Comparison of ENCODE assay signal across 29 cellular contexts in genomic region chr20:41362748-41363140, GRCh38. TPM values are rescaled to one million over a fixed set of nuclear protein-coding genes. Genes with fewer than 3 reads are reported as not detected.
"Had no signal": no experiment of that assay in that cellular context is flagged by ENCODE, and none has a peak within 500 bp of the region (broad histone marks: within the 10 kb centered on the region; RNA-seq: fewer than 3 reads in every experiment).

No MANE protein-coding gene starts in this region.

- H3K36me3 ChIP-seq: brain microvascular endothelial cell, gastrocnemius medialis had no signal

- H3K27ac ChIP-seq: brain microvascular endothelial cell, esophagus muscularis mucosa, foreskin keratinocyte, gastrocnemius medialis, WERI-Rb-1 had no signal

- H3K4me3 ChIP-seq: esophagus muscularis mucosa, gastrocnemius medialis, heart left ventricle had no signal

- H3K4me1 ChIP-seq: foreskin keratinocyte had no signal

- DNase-seq: activated B cell treated with CpG ODN at 0.5 μM for 24 hours; activated CD4-positive, alpha-beta T cell treated with anti-CD3 and anti-CD28 coated beads for 48 hours; activated CD4-positive, alpha-beta T cell treated with anti-CD3 and anti-CD28 coated beads, Interleukin-2, amount 50 U/mL, for 1 hour; activated CD4-positive, alpha-beta T cell treated with anti-CD3 and anti-CD28 coated beads, Interleukin-2, amount 50 U/mL, for 48 hours; activated CD8-positive, alpha-beta memory T cell treated with anti-CD3 and anti-CD28 coated beads for 24 hours; activated CD8-positive, alpha-beta T cell treated with anti-CD3 and anti-CD28 coated beads for 36 hours; activated effector memory CD4-positive, alpha-beta T cell treated with Interleukin-2 at 50 U/mL for 16 hours; activated gamma-delta T cell treated with Interleukin-2 at 50 U/mL for 16 hours; activated naive CD4-positive, alpha-beta T cell treated with anti-CD3 and anti-CD28 coated beads, Interleukin-2, amount 50 U/mL, for 16 hours; activated naive CD4-positive, alpha-beta T cell treated with Interleukin-2 at 50 U/mL for 16 hours; activated T-cell treated with anti-CD3 and anti-CD28 coated beads, Interleukin-2, amount 50 U/mL, for 4 hours; amniotic stem cell; brain microvascular endothelial cell; cortex of kidney; dermis blood vessel endothelial cell; effector CD4-positive, alpha-beta T cell; effector memory CD8-positive, alpha-beta T cell; erythroblast; foreskin keratinocyte; gastrocnemius medialis; glutamatergic neuron; T-helper 17 cell; T1000; WERI-Rb-1 had no signal

- H3K9me3 ChIP-seq: esophagus muscularis mucosa, gastrocnemius medialis, heart left ventricle had no signal

- ATAC-seq: activated CD4-positive, CD25-positive, alpha-beta regulatory T cell treated with anti-CD3 and anti-CD28 coated beads, Interleukin-2, amount 50 U/mL, for 24 hours; activated CD8-positive, alpha-beta T cell treated with anti-CD3 and anti-CD28 coated beads for 36 hours; activated T-cell treated with anti-CD3 and anti-CD28 coated beads, Interleukin-2, amount 50 U/mL, for 4 hours; activated T-helper 17 cell treated with anti-CD3 and anti-CD28 coated beads, Interleukin-2, amount 50 U/mL, for 72 hours; effector memory CD8-positive, alpha-beta T cell; foreskin keratinocyte; gastrocnemius medialis; T-helper 17 cell had no signal

RNA-seq across cellular contexts. Expression of gene EMILIN3, which starts 3.9 kb away (rescaled TPM):
- total RNA-seq: activated B cell treated with CpG ODN at 0.5 μM for 24 hours; activated CD8-positive, alpha-beta T cell treated with anti-CD3 and anti-CD28 coated beads for 36 hours; activated T-cell treated with anti-CD3 and anti-CD28 coated beads, Interleukin-2, amount 50 U/mL, for 4 hours; activated T-helper 17 cell treated with anti-CD3 and anti-CD28 coated beads, Interleukin-2, amount 50 U/mL, for 72 hours; bronchial epithelial cell; T-helper 17 cell had no signal
